Comparison of ENCODE assay signal across 9 cellular contexts in the genomic region with DNA sequence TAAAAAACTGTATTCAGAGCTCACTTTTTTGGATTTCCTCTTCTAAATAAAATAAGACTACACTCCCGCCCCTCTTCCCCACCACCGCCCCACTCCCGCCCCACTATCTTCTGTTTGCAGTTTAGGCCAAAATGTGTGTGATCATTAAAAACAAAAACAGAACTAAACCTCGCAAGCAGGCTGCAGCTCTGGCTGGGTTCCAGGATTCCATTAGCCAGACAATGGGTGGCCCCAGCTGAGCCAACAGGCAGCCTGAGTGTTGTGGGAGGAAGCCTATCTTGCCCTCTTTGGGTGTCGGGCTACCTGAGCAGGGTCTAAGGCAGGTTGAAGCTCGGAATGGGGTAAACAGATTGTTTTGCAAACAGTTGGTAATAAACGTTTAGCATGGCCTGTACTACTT. TPM values are rescaled to one million over a fixed set of nuclear protein-coding genes. Genes with fewer than 3 reads are reported as not detected.
DNase-seq lines count a peak whose midpoint lies in the region; TF ChIP-seq lines count a peak whose summit lies in the region.
"Had no signal": no experiment of that assay in that cellular context is flagged by ENCODE, and none has a peak within 500 bp of the region (broad histone marks: within the 10 kb centered on the region; RNA-seq: fewer than 3 reads in every experiment).

No MANE protein-coding gene starts in this region.

- H3K4me3 ChIP-seq in cardiac muscle cell (no peak overlapping the region), skeletal muscle tissue (ENCODE audit: low read length in 3 of 3) (peak overlapping the region in 2 of 3 donors; percentile 16 to 30)

- H3K4me1 ChIP-seq in cardiac muscle cell (ENCODE audit: low read depth) (no peaks in the 10 kb centered on the region), skeletal muscle tissue (ENCODE audit: control insufficient read depth in 3 of 3, insufficient read depth in 3 of 3, low read length in 3 of 3) (peaks cover 6 to 20% (median 8%) of the 10 kb centered on the region in 3 donors)

- H3K27me3 ChIP-seq in cardiac muscle cell (no peaks in the 10 kb centered on the region), skeletal muscle tissue (ENCODE audit: control insufficient read depth in 3 of 3, insufficient read depth in 3 of 3, low read length in 3 of 3) (no peaks in the 10 kb centered on the region)

- H3K4me1 Mint-ChIP-seq in activated T-helper 2 cell treated with anti-CD3 and anti-CD28 coated beads, Interferon-gamma antibody, Interleukin-2, Interleukin-4, amounts not matched to agents 10 μg/mL and 5 μg/mL and 100 μg/mL, durations not matched to agents 14 hours and 24 hours and 36 hours (ENCODE audit: low read depth): peaks cover 16% of the 10 kb centered on the region

- intact Hi-C loops in activated T-helper 2 cell treated with anti-CD3 and anti-CD28 coated beads, Interferon-gamma antibody, Interleukin-2, Interleukin-4, amounts not matched to agents 10 μg/mL and 5 μg/mL and 100 μg/mL, durations not matched to agents 14 hours and 24 hours and 36 hours (cut with micrococcal nuclease): no loop called here

- H3K36me3 ChIP-seq in cardiac muscle cell (no peaks in the 10 kb centered on the region), skeletal muscle tissue (ENCODE audit: control insufficient read depth in 3 of 3, insufficient read depth in 3 of 3, low read length in 3 of 3) (no peaks in the 10 kb centered on the region)

- no peaks in the 10 kb centered on the region for H3K9me3 ChIP-seq in cardiac muscle cell (ENCODE audit: low read depth)
- H3K9me3 ChIP-seq in skeletal muscle tissue (ENCODE audit: control insufficient read depth in 3 of 3, low read length in 3 of 3): no peaks in the 10 kb centered on the region

- H3K27ac ChIP-seq in cardiac muscle cell: no peak overlapping the region
- no peak overlapping the region for H3K27ac ChIP-seq in skeletal muscle tissue (ENCODE audit: low read depth, low read length)
- H3K27ac ChIP-seq: 22Rv1 had no signal

- H3K9ac ChIP-seq in skeletal muscle tissue (ENCODE audit: low read depth in 1 of 3, low read length in 3 of 3): no peak overlapping the region

- H3K27ac Mint-ChIP-seq in activated T-helper 2 cell treated with anti-CD3 and anti-CD28 coated beads, Interferon-gamma antibody, Interleukin-2, Interleukin-4, amounts not matched to agents 10 μg/mL and 5 μg/mL and 100 μg/mL, durations not matched to agents 14 hours and 24 hours and 36 hours: no peak overlapping the region

- TF ChIP-seq CTCF in cardiac muscle cell (IDR thresholded peaks at IDR 0.05; ENCODE audit: low read depth, low read length): no peak

- H3K4me3 Mint-ChIP-seq in activated T-helper 2 cell treated with anti-CD3 and anti-CD28 coated beads, Interferon-gamma antibody, Interleukin-2, Interleukin-4, amounts not matched to agents 10 μg/mL and 5 μg/mL and 100 μg/mL, durations not matched to agents 14 hours and 24 hours and 36 hours (ENCODE audit: low read depth): no peak overlapping the region

- H3K36me3 Mint-ChIP-seq in activated T-helper 2 cell treated with anti-CD3 and anti-CD28 coated beads, Interferon-gamma antibody, Interleukin-2, Interleukin-4, amounts not matched to agents 10 μg/mL and 5 μg/mL and 100 μg/mL, durations not matched to agents 14 hours and 24 hours and 36 hours (ENCODE audit: low read depth): no peaks in the 10 kb centered on the region

- H3K9me3 Mint-ChIP-seq in activated T-helper 2 cell treated with anti-CD3 and anti-CD28 coated beads, Interferon-gamma antibody, Interleukin-2, Interleukin-4, amounts not matched to agents 10 μg/mL and 5 μg/mL and 100 μg/mL, durations not matched to agents 14 hours and 24 hours and 36 hours: no peaks in the 10 kb centered on the region

- no peaks in the 10 kb centered on the region for H3K27me3 Mint-ChIP-seq in activated T-helper 2 cell treated with anti-CD3 and anti-CD28 coated beads, Interferon-gamma antibody, Interleukin-2, Interleukin-4, amounts not matched to agents 10 μg/mL and 5 μg/mL and 100 μg/mL, durations not matched to agents 14 hours and 24 hours and 36 hours (ENCODE audit: low read depth)

- DNase-seq in DMS 273 (lab: John Stamatoyannopoulos, UW; ENCODE audit: unreplicated experiment): peak; percentile 72
- DNase-seq in DMS 273 treated with DMSO at 0.1 percent for 48 hours (lab: John Stamatoyannopoulos, UW): no peak
- peak; percentile 95 for DNase-seq in SHP77 (lab: John Stamatoyannopoulos, UW)
- peak; percentile 20 to 80 for DNase-seq in cardiac muscle cell (ENCODE audit: low read depth in 1 of 2, low spot score in 1 of 2)
- DNase-seq in activated T-helper 2 cell treated with anti-CD3 and anti-CD28 coated beads, Interferon-gamma antibody, Interleukin-2, Interleukin-4, amounts not matched to agents 10 μg/mL and 5 μg/mL and 100 μg/mL, durations not matched to agents 14 hours and 24 hours and 36 hours (ENCODE audit: low spot score): no peak
- DNase-seq in stimulated activated naive CD4-positive, alpha-beta T cell treated with Interleukin-2 at 50 U/mL for 16 hours (lab: John Stamatoyannopoulos, UW): no peak
- no peak for DNase-seq in amniotic stem cell (lab: John Stamatoyannopoulos, UW)

RNA-seq across cellular contexts. Expression of a gene that starts 41.7 kb away (rescaled TPM):
- total RNA-seq in cardiac muscle cell (6.5 and 6.9 TPM in 2 replicates), skeletal muscle tissue (35.5 TPM)
- polyA plus RNA-seq in cardiac muscle cell: 10.0 and 15.6 TPM in 2 replicates
- total RNA-seq in activated T-helper 2 cell treated with anti-CD3 and anti-CD28 coated beads, Interferon-gamma antibody, Interleukin-2, Interleukin-4, amounts not matched to agents 10 μg/mL and 5 μg/mL and 100 μg/mL, durations not matched to agents 14 hours and 24 hours and 36 hours: 13.8 and 14.8 TPM in 2 replicates

Comparison
In these comparisons a context has a peak if more than half of its experiments do, and no peak if none do; other contexts are left out.
1. DNase-seq: peak in DMS 273 (single experiment), SHP77 (2 of 2) and cardiac muscle cell (2 of 2); none in DMS 273 treated with DMSO at 0.1 percent for 48 hours (single experiment), activated T-helper 2 cell treated with anti-CD3 and anti-CD28 coated beads, Interferon-gamma antibody, Interleukin-2, Interleukin-4, amounts not matched to agents 10 μg/mL and 5 μg/mL and 100 μg/mL, durations not matched to agents 14 hours and 24 hours and 36 hours (single experiment), stimulated activated naive CD4-positive, alpha-beta T cell treated with Interleukin-2 at 50 U/mL for 16 hours (single experiment) and amniotic stem cell (single experiment).